In the genomic region with DNA sequence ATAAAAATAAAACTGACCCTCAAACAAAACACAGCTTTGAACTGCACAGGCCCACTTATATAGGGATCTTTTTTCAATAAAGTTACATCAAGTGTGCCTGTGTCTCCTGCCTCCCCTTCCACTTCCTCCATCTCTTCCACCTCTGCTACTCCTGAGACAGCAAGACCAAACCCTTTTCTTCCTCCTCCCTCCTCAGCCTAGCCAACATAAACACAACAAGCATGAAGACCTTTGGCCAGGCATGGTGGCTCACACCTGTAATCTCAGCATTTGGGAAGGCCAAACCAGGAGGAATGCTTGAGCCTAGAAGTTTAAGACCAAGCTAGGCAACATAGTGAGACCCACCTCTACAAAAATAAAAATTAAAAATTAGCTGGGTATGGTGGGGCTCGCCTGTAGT, we compare ENCODE assay signal across 18 cellular contexts.
A peak's percentile ranks its signal among the peaks of the same experiment; 100 is the strongest.
DNase-seq lines count a peak whose midpoint lies in the region; ATAC-seq lines count a peak whose summit lies in the region.
"Had no signal": no experiment of that assay in that cellular context is flagged by ENCODE, and none has a peak within 500 bp of the region (broad histone marks: within the 10 kb centered on the region; RNA-seq: fewer than 3 reads in every experiment).

No MANE protein-coding gene starts in this region.

- no peaks in the 10 kb centered on the region for H3K9me3 Mint-ChIP-seq in activated naive CD4-positive, alpha-beta T cell treated with anti-CD3 and anti-CD28 coated beads, Interleukin-2, amount 50 U/mL, for 24 hours
- no peaks in the 10 kb centered on the region for H3K9me3 Mint-ChIP-seq in immature natural killer cell
- H3K9me3 Mint-ChIP-seq in stimulated activated naive B cell treated with anti-CD40 and anti-IgM and Interleukin-4, amounts not matched to agents 10 μg/mL and 1 μg/mL and 100 μg/mL, for 72 hours, result no peaks in the 10 kb centered on the region

- H3K4me1 Mint-ChIP-seq in activated naive CD4-positive, alpha-beta T cell treated with anti-CD3 and anti-CD28 coated beads, Interleukin-2, amount 50 U/mL, for 24 hours, result peaks cover 56% of the 10 kb centered on the region
- H3K4me1 Mint-ChIP-seq in T-helper 17 cell (peaks cover 21% of the 10 kb centered on the region), immature natural killer cell (peaks cover 17 to 63% of the 10 kb centered on the region in 2 donors)
- H3K4me1 Mint-ChIP-seq in stimulated activated naive B cell treated with anti-CD40 and anti-IgM and Interleukin-4, amounts not matched to agents 10 μg/mL and 1 μg/mL and 100 μg/mL, for 72 hours, result peaks cover 9 to 18% of the 10 kb centered on the region in 2 donors

- H3K9me3 ChIP-seq in T-helper 17 cell (ENCODE audit: control insufficient read depth, low read length, poor library complexity, severe bottlenecking), result no peaks in the 10 kb centered on the region
- H3K9me3 ChIP-seq: heart right ventricle had no signal

- H3K27ac Mint-ChIP-seq in activated naive CD4-positive, alpha-beta T cell treated with anti-CD3 and anti-CD28 coated beads, Interleukin-2, amount 50 U/mL, for 24 hours, result peak overlapping the region; percentile 69
- H3K27ac Mint-ChIP-seq in T-helper 17 cell (peak overlapping the region; percentile 75), immature natural killer cell (peak overlapping the region; percentile 64 to 83 (median 70))
- H3K27ac Mint-ChIP-seq in stimulated activated naive B cell treated with anti-CD40 and anti-IgM and Interleukin-4, amounts not matched to agents 10 μg/mL and 1 μg/mL and 100 μg/mL, for 72 hours, result peak overlapping the region; percentile 78

- ATAC-seq in T-helper 17 cell (no peak), GM21529 (IDR thresholded peaks at IDR 0.05; ENCODE audit: unreplicated experiment) (no peak), GM21619 (IDR thresholded peaks at IDR 0.05; ENCODE audit: unreplicated experiment) (no peak)
- ATAC-seq in stimulated activated naive B cell treated with anti-CD40 and anti-IgM and Interleukin-4, amounts not matched to agents 10 μg/mL and 1 μg/mL and 100 μg/mL, for 72 hours (replicated peaks), result no peak
- ATAC-seq: heart right ventricle had no signal

- peaks cover 25% of the 10 kb centered on the region for H3K36me3 Mint-ChIP-seq in activated naive CD4-positive, alpha-beta T cell treated with anti-CD3 and anti-CD28 coated beads, Interleukin-2, amount 50 U/mL, for 24 hours
- peaks cover 14% of the 10 kb centered on the region for H3K36me3 Mint-ChIP-seq in T-helper 17 cell (ENCODE audit: low read depth)
- peaks cover 4 to 45% (median 26%) of the 10 kb centered on the region in 3 donors for H3K36me3 Mint-ChIP-seq in immature natural killer cell
- peaks cover 40 to 47% of the 10 kb centered on the region in 2 donors for H3K36me3 Mint-ChIP-seq in stimulated activated naive B cell treated with anti-CD40 and anti-IgM and Interleukin-4, amounts not matched to agents 10 μg/mL and 1 μg/mL and 100 μg/mL, for 72 hours

- H3K4me3 Mint-ChIP-seq in activated naive CD4-positive, alpha-beta T cell treated with anti-CD3 and anti-CD28 coated beads, Interleukin-2, amount 50 U/mL, for 24 hours, result no peak overlapping the region
- peak overlapping the region; percentile 36 for H3K4me3 Mint-ChIP-seq in T-helper 17 cell
- H3K4me3 Mint-ChIP-seq in immature natural killer cell, result no peak overlapping the region
- no peak overlapping the region for H3K4me3 Mint-ChIP-seq in stimulated activated naive B cell treated with anti-CD40 and anti-IgM and Interleukin-4, amounts not matched to agents 10 μg/mL and 1 μg/mL and 100 μg/mL, for 72 hours

- DNase-seq in activated naive CD4-positive, alpha-beta T cell (lab: John Stamatoyannopoulos, UW), result no peak
- DNase-seq in T-helper 17 cell, result no peak
- DNase-seq in immature natural killer cell, result no peak
- no peak for DNase-seq in stimulated activated naive B cell treated with anti-CD40 and anti-IgM and Interleukin-4, amounts not matched to agents 10 μg/mL and 1 μg/mL and 100 μg/mL, for 72 hours
- DNase-seq in DMS79 (lab: John Stamatoyannopoulos, UW), result no peak
- DNase-seq: activated CD8-positive, alpha-beta memory T cell treated with anti-CD3 and anti-CD28 coated beads, Interleukin-2, amount 50 U/mL, for 4 hours; effector CD4-positive, alpha-beta T cell; erythroblast; foreskin fibroblast; GDM1; heart right ventricle; NCI-H1694 treated with DMSO at 0.1 percent for 48 hours; posterior cingulate gyrus; RPMI8226; T-helper 9 cell had no signal

- no peaks in the 10 kb centered on the region for H3K27me3 Mint-ChIP-seq in activated naive CD4-positive, alpha-beta T cell treated with anti-CD3 and anti-CD28 coated beads, Interleukin-2, amount 50 U/mL, for 24 hours
- H3K27me3 Mint-ChIP-seq in T-helper 17 cell (no peaks in the 10 kb centered on the region), immature natural killer cell (ENCODE audit: low read depth in 3 of 3) (peaks cover 0 to 4% (median 0%) of the 10 kb centered on the region in 3 donors)
- H3K27me3 Mint-ChIP-seq in stimulated activated naive B cell treated with anti-CD40 and anti-IgM and Interleukin-4, amounts not matched to agents 10 μg/mL and 1 μg/mL and 100 μg/mL, for 72 hours, result no peaks in the 10 kb centered on the region
